20 cellular contexts compared by ENCODE assay signal in the genomic region with DNA sequence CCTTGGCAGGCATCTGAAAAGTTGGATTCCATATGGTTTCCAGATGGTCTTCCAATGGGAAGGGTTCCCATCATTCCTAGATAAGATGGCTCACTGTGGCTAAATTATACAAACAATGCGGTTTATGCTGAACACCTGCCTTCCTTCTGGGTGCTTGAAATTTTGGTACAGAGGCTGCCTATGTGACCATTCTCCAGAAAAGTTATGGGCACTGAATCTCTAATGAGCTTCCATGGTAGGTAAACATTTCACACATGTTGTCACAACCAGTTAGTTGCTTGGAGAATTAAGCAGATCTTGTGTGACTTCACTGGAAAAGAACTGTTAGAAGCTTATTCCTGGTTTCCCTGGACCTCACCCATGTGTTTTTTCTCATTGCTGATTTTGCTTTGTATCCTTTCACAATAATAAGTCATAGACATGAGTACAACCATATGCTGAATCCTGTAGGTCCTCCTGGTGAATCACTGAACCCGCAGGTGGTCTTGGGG. TPM values are rescaled to one million over a fixed set of nuclear protein-coding genes. Genes with fewer than 3 reads are reported as not detected.
A peak's percentile ranks its signal among the peaks of the same experiment; 100 is the strongest.
DNase-seq lines count a peak whose midpoint lies in the region; TF ChIP-seq lines count a peak whose summit lies in the region.
"Had no signal": no experiment of that assay in that cellular context is flagged by ENCODE, and none has a peak within 500 bp of the region (broad histone marks: within the 10 kb centered on the region; RNA-seq: fewer than 3 reads in every experiment).

No MANE protein-coding gene starts in this region.

- TF ChIP-seq CTCF in fibroblast of the aortic adventitia (IDR thresholded peaks at IDR 0.05; ENCODE audit: insufficient read depth, low read length), result no peak
- TF ChIP-seq CTCF in lower leg skin (IDR thresholded peaks at IDR 0.05), result no peak

- H3K9ac ChIP-seq in subcutaneous abdominal adipose tissue (ENCODE audit: low read length in 5 of 5), result no peak overlapping the region

- H3K36me3 ChIP-seq in SJSA1, result peaks cover 9% of the 10 kb centered on the region
- H3K36me3 ChIP-seq in subcutaneous abdominal adipose tissue (ENCODE audit: control insufficient read depth in 5 of 5, insufficient read depth in 5 of 5, low read length in 5 of 5), result peaks cover 0 to 2% (median 0%) of the 10 kb centered on the region in 5 donors
- H3K36me3 ChIP-seq: esophagus squamous epithelium, WERI-Rb-1 had no signal

- H3K9me3 ChIP-seq in SJSA1 (replicated peaks) (no peaks in the 10 kb centered on the region), subcutaneous abdominal adipose tissue (ENCODE audit: control insufficient read depth in 5 of 5, low read length in 5 of 5) (no peaks in the 10 kb centered on the region)
- H3K9me3 ChIP-seq: esophagus squamous epithelium, MG63, testis had no signal

- H3K27me3 ChIP-seq in SJSA1 (replicated peaks) (no peaks in the 10 kb centered on the region), subcutaneous abdominal adipose tissue (ENCODE audit: control insufficient read depth in 5 of 5, insufficient read depth in 4 of 5, low read length in 5 of 5) (no peaks in the 10 kb centered on the region)
- H3K27me3 ChIP-seq: esophagus squamous epithelium, MG63, testis had no signal

- WGBS in lower leg skin, 2 donors, result 81 to 93% methylated on average over 2 of the region's 2 CpGs

- peak; percentile 92 for DNase-seq in GM04503 (ENCODE audit: low read depth)
- peak in 1 of 2 experiments; percentile 42 for DNase-seq in SJSA1 (ENCODE audit: low read depth in 1 of 2, low spot score in 2 of 2)
- peak; percentile 74 for DNase-seq in fibroblast of the aortic adventitia (ENCODE audit: low read depth)
- DNase-seq in D341Med (ENCODE audit: low spot score), result no peak
- no peak for DNase-seq in lower leg skin (ENCODE audit: low spot score in 2 of 2)
- DNase-seq in activated naive CD4-positive, alpha-beta T cell treated with Interleukin-2 at 50 U/mL for 16 hours, result no peak
- DNase-seq in activated T-cell treated with anti-CD3 and anti-CD28 coated beads, Interleukin-2, amount 50 U/mL, for 1 hour, result no peak
- DNase-seq: activated CD8-positive, alpha-beta memory T cell treated with anti-CD3 and anti-CD28 coated beads for 24 hours; activated naive CD8-positive, alpha-beta T cell treated with anti-CD3 and anti-CD28 coated beads, Interleukin-2, amount 50 U/mL, for 24 hours; central memory CD4-positive, alpha-beta T cell; esophagus squamous epithelium; hippocampal formation; MG63; natural killer cell; NCI-H1694 treated with DMSO at 0.1 percent for 48 hours; T-helper 1 cell; testis; WERI-Rb-1 had no signal

- intact Hi-C loops in lower leg skin (cut with DNase I; ENCODE audit: low total_unique reads), result no loop called here

- H3K4me1 ChIP-seq in SJSA1 (replicated peaks) (peaks cover 55% of the 10 kb centered on the region), subcutaneous abdominal adipose tissue (ENCODE audit: control insufficient read depth in 5 of 5, insufficient read depth in 5 of 5, low read length in 5 of 5) (peaks cover 0 to 31% (median 22%) of the 10 kb centered on the region in 5 donors)
- H3K4me1 ChIP-seq: testis had no signal

- H3K4me3 ChIP-seq in SJSA1 (no peak overlapping the region), fibroblast of the aortic adventitia (ENCODE audit: low read depth, low read length) (no peak overlapping the region), subcutaneous abdominal adipose tissue (ENCODE audit: low read depth in 1 of 5, low read length in 5 of 5) (no peak overlapping the region), lower leg skin (ENCODE audit: low read depth, poor library complexity, severe bottlenecking) (no peak overlapping the region)
- H3K4me3 ChIP-seq: esophagus squamous epithelium, MG63, testis had no signal

- no peak for TF ChIP-seq POLR2A in lower leg skin (IDR thresholded peaks at IDR 0.05)

- H3K27ac ChIP-seq in SJSA1 (peak overlapping the region; percentile 89), subcutaneous abdominal adipose tissue (ENCODE audit: low read depth, low read length) (peak overlapping the region; percentile 32)
- H3K27ac ChIP-seq: C4-2B, esophagus squamous epithelium, testis, WERI-Rb-1 had no signal

RNA-seq across cellular contexts. Expression of a gene that starts 30.1 kb away (rescaled TPM):
- 109 and 129 TPM in 2 replicates for total RNA-seq in SJSA1 (2014; rRNA removed; shearing (Covaris generic))
- total RNA-seq in fibroblast of the aortic adventitia (ENCODE audit: low replicate concordance) (46.1 and 114 TPM in 2 replicates), lower leg skin (10 to 100 TPM in 2 of 4 donors, 1 to 10 TPM in 2; 4.4 to 11.6 (median 10.1) TPM)

Comparison
In these comparisons a context has a peak if more than half of its experiments do, and no peak if none do; other contexts are left out.
1. DNase-seq: peak in GM04503 (single experiment) and fibroblast of the aortic adventitia (single experiment); none in D341Med (single experiment), lower leg skin (0 of 2), activated naive CD4-positive, alpha-beta T cell treated with Interleukin-2 at 50 U/mL for 16 hours (single experiment) and activated T-cell treated with anti-CD3 and anti-CD28 coated beads, Interleukin-2, amount 50 U/mL, for 1 hour (single experiment).